14 cellular contexts compared by ENCODE assay signal in the genomic region with DNA sequence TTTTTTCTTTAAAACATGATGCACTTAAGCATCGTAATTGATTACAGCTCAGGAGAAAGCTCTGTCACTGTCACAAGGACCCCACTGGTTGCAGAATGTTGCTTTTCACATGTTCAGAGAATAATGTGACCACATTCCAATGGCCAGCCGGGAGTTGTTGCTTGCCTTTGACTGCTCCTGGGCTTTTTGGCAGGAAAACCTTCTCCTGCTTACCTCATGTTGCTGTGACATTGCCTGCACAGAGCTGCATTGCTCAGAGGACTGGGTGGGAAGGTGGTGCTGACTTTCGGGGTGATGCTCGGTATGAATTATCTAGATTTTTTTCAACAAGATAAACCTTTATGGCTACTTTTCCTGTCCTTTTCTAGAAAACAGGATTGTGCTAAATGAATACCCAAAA.
A peak's percentile ranks its signal among the peaks of the same experiment; 100 is the strongest.
DNase-seq lines count a peak whose midpoint lies in the region; ATAC-seq and TF ChIP-seq lines count a peak whose summit lies in the region.
"Had no signal": no experiment of that assay in that cellular context is flagged by ENCODE, and none has a peak within 500 bp of the region (broad histone marks: within the 10 kb centered on the region; RNA-seq: fewer than 3 reads in every experiment).

No MANE protein-coding gene starts in this region.

- H2AFZ ChIP-seq in SK-N-SH (ENCODE audit: low read depth) (no peak overlapping the region), fibroblast of lung (ENCODE audit: low read length) (no peak overlapping the region)

- H3K4me3 ChIP-seq in SK-N-SH (ENCODE audit: low read depth in 2 of 2, low read length in 1 of 2) (no peak overlapping the region), fibroblast of lung (replicated peaks in 1 of 4; ENCODE audit: control extremely low read depth in 1 of 4, insufficient read depth in 1 of 4, low read depth in 3 of 4, low read length in 4 of 4) (no peak overlapping the region), thoracic aorta (peak overlapping the region; percentile 22)
- H3K4me3 ChIP-seq: suprapubic skin had no signal

- H3K79me2 ChIP-seq in SK-N-SH (ENCODE audit: insufficient read depth), result peaks cover 51% of the 10 kb centered on the region; the same call in 1 of the 2 replicates
- no peaks in the 10 kb centered on the region for H3K79me2 ChIP-seq in fibroblast of lung (ENCODE audit: control insufficient read depth, insufficient read depth, low read length)

- H3K9me3 ChIP-seq in SK-N-SH, result no peaks in the 10 kb centered on the region
- H3K9me3 ChIP-seq in fibroblast of lung (ENCODE audit: control insufficient read depth, insufficient read depth, low read depth, low read length), result no peaks in the 10 kb centered on the region
- H3K9me3 ChIP-seq in thoracic aorta, result no peaks in the 10 kb centered on the region
- H3K9me3 ChIP-seq: psoas muscle, suprapubic skin had no signal

- 57% methylated on average over 4 of the region's 4 CpGs for WGBS in SK-N-SH (ENCODE audit: low lambda C conversion rate)

- DNase-seq in SK-N-SH (no peak), fibroblast of lung (ENCODE audit: low read depth in 2 of 2) (peak; percentile 27 to 77), medulla oblongata (ENCODE audit: extremely low spot score) (peak; percentile 55), thoracic aorta (ENCODE audit: low spot score) (no peak), NCI-H446 treated with DMSO at 0.1 percent for 48 hours (lab: John Stamatoyannopoulos, UW) (no peak)
- DNase-seq in NK-92 treated with Interleukin-12 subunit alpha and Interleukin-12 subunit beta, amount 100 ng/mL, for 24 hours (lab: John Stamatoyannopoulos, UW), result no peak
- DNase-seq: CD8-positive, alpha-beta T cell; effector CD4-positive, alpha-beta T cell; HFFc6; psoas muscle; SHP77 treated with DMSO at 0.1 percent for 48 hours had no signal

- TF ChIP-seq CTCF in SK-N-SH (IDR thresholded peaks at IDR 0.05), result no peak
- TF ChIP-seq CTCF in fibroblast of lung (conservative IDR thresholded peaks at IDR 0.05 in 1 of 2, IDR thresholded peaks at IDR 0.05 in 1 of 2; ENCODE audit: low read depth in 1 of 2, low read length in 2 of 2), result no peak
- no peak for TF ChIP-seq CTCF in thoracic aorta (IDR thresholded peaks at IDR 0.05)

- POLR2A ChIA-PET in SK-N-SH (lab: Yijun Ruan, JAX), result no interaction called here

- no peak overlapping the region; the same call in 1 of the 2 replicates for H3K4me2 ChIP-seq in SK-N-SH
- H3K4me2 ChIP-seq in fibroblast of lung (ENCODE audit: extremely low read depth, insufficient read depth, low read length), result peak overlapping the region; percentile 17

- H3K9ac ChIP-seq in SK-N-SH (no peak overlapping the region), fibroblast of lung (ENCODE audit: insufficient read depth, low read length) (no peak overlapping the region)

- no peak for TF ChIP-seq EP300 in SK-N-SH (IDR thresholded peaks at IDR 0.05; ENCODE audit: borderline replicate concordance in 1 of 2, low read depth in 1 of 2, low read length in 1 of 2)

- no peak for TF ChIP-seq RAD21 in SK-N-SH (IDR thresholded peaks at IDR 0.05; ENCODE audit: low read length)

- H3K27me3 ChIP-seq in SK-N-SH (ENCODE audit: insufficient read depth) (no peaks in the 10 kb centered on the region), fibroblast of lung (ENCODE audit: control insufficient read depth, insufficient read depth, low read length) (no peaks in the 10 kb centered on the region), thoracic aorta (replicated peaks; ENCODE audit: insufficient read depth) (no peaks in the 10 kb centered on the region)

- peaks cover 18% of the 10 kb centered on the region for H4K20me1 ChIP-seq in SK-N-SH (ENCODE audit: insufficient read depth)
- H4K20me1 ChIP-seq in fibroblast of lung (ENCODE audit: control insufficient read depth, extremely low read depth, insufficient read depth, low read length), result no peaks in the 10 kb centered on the region

- H3K36me3 ChIP-seq in SK-N-SH (replicated peaks in 1 of 2; ENCODE audit: control insufficient read depth in 1 of 2, insufficient read depth in 2 of 2, low read length in 1 of 2) (peaks cover 0 to 24% of the 10 kb centered on the region in 2 experiments), fibroblast of lung (ENCODE audit: control insufficient read depth, insufficient read depth, low read length) (no peaks in the 10 kb centered on the region), thoracic aorta (no peaks in the 10 kb centered on the region)
- H3K36me3 ChIP-seq: suprapubic skin had no signal

- no peak overlapping the region for H3K27ac ChIP-seq in SK-N-SH (ENCODE audit: low read depth in 2 of 2, low read length in 1 of 2)
- H3K27ac ChIP-seq in fibroblast of lung (ENCODE audit: insufficient read depth, low read length), result no peak overlapping the region
- H3K27ac ChIP-seq in thoracic aorta, result peak overlapping the region; percentile 21 to 32
- H3K27ac ChIP-seq: psoas muscle, suprapubic skin had no signal

- H3K4me1 ChIP-seq in SK-N-SH (ENCODE audit: control insufficient read depth in 1 of 2, insufficient read depth in 2 of 2, low read depth in 1 of 2, low read length in 1 of 2), result no peaks in the 10 kb centered on the region; a peak in 2 of 4 replicates
- H3K4me1 ChIP-seq in fibroblast of lung (ENCODE audit: control insufficient read depth, extremely low read depth, insufficient read depth, low read length), result peaks cover 4% of the 10 kb centered on the region
- peaks cover 10 to 32% of the 10 kb centered on the region in 2 donors for H3K4me1 ChIP-seq in thoracic aorta (ENCODE audit: control insufficient read depth in 1 of 2, low read depth in 2 of 2)

- H3F3A ChIP-seq in SK-N-SH (replicated peaks; ENCODE audit: insufficient read depth), result no peaks in the 10 kb centered on the region

- CTCF ChIA-PET in SK-N-SH (lab: Yijun Ruan, JAX), result interaction anchor here (2.7 kb wide), 1 partner anchor 284 kb away, joined by 6 read pairs; no protein-coding TSS in a partner anchor

- no peaks in the 10 kb centered on the region for H3K9me2 ChIP-seq in SK-N-SH

- peak; percentile 47; the same call in 2 of the 3 replicates for ATAC-seq in SK-N-SH treated with all-trans-retinoic acid at 6 μM for 48 hours
- ATAC-seq in thoracic aorta (ENCODE audit: insufficient number of reproducible peaks, low FRiP score, low read depth), result no peak
- no peak for ATAC-seq in GM19455 (IDR thresholded peaks at IDR 0.05; ENCODE audit: unreplicated experiment)
- ATAC-seq: CD8-positive, alpha-beta T cell had no signal

TF ChIP-seq in SK-N-SH treated with all-trans-retinoic acid at 6 μM for 48 hours, 23 proteins besides CTCF, POLR2A, EP300 and RAD21:
- no peak for TF ChIP-seq ISL1 (CRISPR knock-in tag; IDR thresholded peaks at IDR 0.05)
- no peak for TF ChIP-seq OSR1 (CRISPR knock-in tag; IDR thresholded peaks at IDR 0.05)
- no peak for TF ChIP-seq ESRRG (CRISPR knock-in tag; IDR thresholded peaks at IDR 0.05)
- no peak for TF ChIP-seq ZNF8 (CRISPR knock-in tag; IDR thresholded peaks at IDR 0.05)
- no peak for TF ChIP-seq ZC3H10 (CRISPR knock-in tag; IDR thresholded peaks at IDR 0.05)
- TF ChIP-seq, protein P1, sequence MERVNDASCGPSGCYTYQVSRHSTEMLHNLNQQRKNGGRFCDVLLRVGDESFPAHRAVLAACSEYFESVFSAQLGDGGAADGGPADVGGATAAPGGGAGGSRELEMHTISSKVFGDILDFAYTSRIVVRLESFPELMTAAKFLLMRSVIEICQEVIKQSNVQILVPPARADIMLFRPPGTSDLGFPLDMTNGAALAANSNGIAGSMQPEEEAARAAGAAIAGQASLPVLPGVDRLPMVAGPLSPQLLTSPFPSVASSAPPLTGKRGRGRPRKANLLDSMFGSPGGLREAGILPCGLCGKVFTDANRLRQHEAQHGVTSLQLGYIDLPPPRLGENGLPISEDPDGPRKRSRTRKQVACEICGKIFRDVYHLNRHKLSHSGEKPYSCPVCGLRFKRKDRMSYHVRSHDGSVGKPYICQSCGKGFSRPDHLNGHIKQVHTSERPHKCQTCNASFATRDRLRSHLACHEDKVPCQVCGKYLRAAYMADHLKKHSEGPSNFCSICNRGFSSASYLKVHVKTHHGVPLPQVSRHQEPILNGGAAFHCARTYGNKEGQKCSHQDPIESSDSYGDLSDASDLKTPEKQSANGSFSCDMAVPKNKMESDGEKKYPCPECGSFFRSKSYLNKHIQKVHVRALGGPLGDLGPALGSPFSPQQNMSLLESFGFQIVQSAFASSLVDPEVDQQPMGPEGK (CRISPR knock-in tag; IDR thresholded peaks at IDR 0.05; ENCODE audit: borderline replicate concordance), result no peak
- no peak for TF ChIP-seq PPARA (CRISPR knock-in tag; IDR thresholded peaks at IDR 0.05; ENCODE audit: borderline replicate concordance)

TF ChIP-seq in SK-N-SH, 30 proteins besides CTCF, POLR2A, EP300 and RAD21 (continues in another document):
- TF ChIP-seq TCF12 (IDR thresholded peaks at IDR 0.05) (no peak), MEF2A (IDR thresholded peaks at IDR 0.05; ENCODE audit: borderline replicate concordance, low read depth) (no peak), YY1 (IDR thresholded peaks at IDR 0.05; ENCODE audit: low read depth) (no peak), GATA2 (CRISPR knock-in tag; IDR thresholded peaks at IDR 0.05) (no peak), FOXJ3 (CRISPR knock-in tag; IDR thresholded peaks at IDR 0.05) (no peak), NFIC (IDR thresholded peaks at IDR 0.05; ENCODE audit: borderline replicate concordance) (no peak), RFX5 (IDR thresholded peaks at IDR 0.05; ENCODE audit: low read length) (no peak), RXRA (IDR thresholded peaks at IDR 0.05; ENCODE audit: borderline replicate concordance, low read depth) (no peak), FOSL2 (IDR thresholded peaks at IDR 0.05; ENCODE audit: borderline replicate concordance, low read depth) (no peak), EZH2phosphoT487 (IDR thresholded peaks at IDR 0.05; ENCODE audit: borderline replicate concordance, low read depth) (no peak)
- TF ChIP-seq, protein P2, sequence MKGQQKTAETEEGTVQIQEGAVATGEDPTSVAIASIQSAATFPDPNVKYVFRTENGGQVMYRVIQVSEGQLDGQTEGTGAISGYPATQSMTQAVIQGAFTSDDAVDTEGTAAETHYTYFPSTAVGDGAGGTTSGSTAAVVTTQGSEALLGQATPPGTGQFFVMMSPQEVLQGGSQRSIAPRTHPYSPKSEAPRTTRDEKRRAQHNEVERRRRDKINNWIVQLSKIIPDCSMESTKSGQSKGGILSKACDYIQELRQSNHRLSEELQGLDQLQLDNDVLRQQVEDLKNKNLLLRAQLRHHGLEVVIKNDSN (IDR thresholded peaks at IDR 0.05; ENCODE audit: borderline replicate concordance, low read depth), result no peak
- TF ChIP-seq, protein P3, sequence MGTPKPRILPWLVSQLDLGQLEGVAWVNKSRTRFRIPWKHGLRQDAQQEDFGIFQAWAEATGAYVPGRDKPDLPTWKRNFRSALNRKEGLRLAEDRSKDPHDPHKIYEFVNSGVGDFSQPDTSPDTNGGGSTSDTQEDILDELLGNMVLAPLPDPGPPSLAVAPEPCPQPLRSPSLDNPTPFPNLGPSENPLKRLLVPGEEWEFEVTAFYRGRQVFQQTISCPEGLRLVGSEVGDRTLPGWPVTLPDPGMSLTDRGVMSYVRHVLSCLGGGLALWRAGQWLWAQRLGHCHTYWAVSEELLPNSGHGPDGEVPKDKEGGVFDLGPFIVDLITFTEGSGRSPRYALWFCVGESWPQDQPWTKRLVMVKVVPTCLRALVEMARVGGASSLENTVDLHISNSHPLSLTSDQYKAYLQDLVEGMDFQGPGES (IDR thresholded peaks at IDR 0.05; ENCODE audit: low read depth, low read length), result no peak

Comparison
In these comparisons a context has a peak if more than half of its experiments do, and no peak if none do; other contexts are left out.
1. DNase-seq: peak in fibroblast of lung (2 of 2) and medulla oblongata (single experiment); none in SK-N-SH (single experiment), thoracic aorta (single experiment), NCI-H446 treated with DMSO at 0.1 percent for 48 hours (single experiment) and NK-92 treated with Interleukin-12 subunit alpha and Interleukin-12 subunit beta, amount 100 ng/mL, for 24 hours (single experiment).
2. H3K27ac ChIP-seq: peak in thoracic aorta (2 of 2); none in SK-N-SH (0 of 2) and fibroblast of lung (single experiment).